Comparison of ENCODE assay signal across 8 cellular contexts in the genomic region with DNA sequence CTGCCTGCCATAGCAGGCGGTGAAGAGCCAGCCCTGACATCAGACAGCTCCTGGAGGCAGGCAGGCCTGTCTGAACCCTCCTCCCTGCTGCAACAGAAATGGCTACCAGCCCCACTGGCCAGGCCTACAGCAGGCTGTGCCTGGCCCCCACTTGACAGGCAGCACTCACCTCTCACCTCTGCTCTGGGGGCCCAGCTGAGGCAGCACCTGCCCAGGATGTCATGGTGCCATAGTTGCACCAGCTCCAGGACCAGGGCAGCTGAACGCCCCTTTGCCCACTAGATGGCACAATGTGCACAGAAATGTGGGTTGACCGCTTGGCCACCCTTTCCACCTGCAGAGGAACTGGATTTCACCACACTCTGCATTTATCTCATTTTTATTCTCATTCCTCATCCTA. TPM values are rescaled to one million over a fixed set of nuclear protein-coding genes. Genes with fewer than 3 reads are reported as not detected.
DNase-seq lines count a peak whose midpoint lies in the region; TF ChIP-seq lines count a peak whose summit lies in the region.

No MANE protein-coding gene starts in this region.

- H3K4me1 ChIP-seq in tibial artery: no peaks in the 10 kb centered on the region

- DNase-seq in SHP77 (lab: John Stamatoyannopoulos, UW) (peak; percentile 63 to 71), SHP77 treated with DMSO at 0.1 percent for 48 hours (lab: John Stamatoyannopoulos, UW) (no peak), KBM-7 (peak; percentile 77), RPMI8226 (peak; percentile 93), fibroblast of the conjunctiva (ENCODE audit: low read depth) (peak; percentile 56), osteocyte (ENCODE audit: extremely low spot score, unreplicated experiment) (no peak), tibial artery (peak; percentile 74 to 80)
- peak; percentile 47 to 60 for DNase-seq in activated T-helper 1 cell treated with anti-CD3 and anti-CD28 coated beads, Interleukin-2, amount 50 U/mL, for 16 hours (ENCODE audit: low read depth in 1 of 2, low spot score in 1 of 2)

- no peaks in the 10 kb centered on the region for H3K9me3 ChIP-seq in tibial artery

- H3K36me3 ChIP-seq in tibial artery: peaks cover 0 to 29% (median 0%) of the 10 kb centered on the region in 3 donors

- H3K9me3 Mint-ChIP-seq in osteocyte (ENCODE audit: unreplicated experiment): no peaks in the 10 kb centered on the region

- H3K4me3 Mint-ChIP-seq in osteocyte (ENCODE audit: unreplicated experiment): no peak overlapping the region

- peak; percentile 89 for TF ChIP-seq CTCF in osteocyte (IDR thresholded peaks at IDR 0.05)
- TF ChIP-seq CTCF in tibial artery (IDR thresholded peaks at IDR 0.05): peak; percentile 81

- peaks cover 5% of the 10 kb centered on the region for H3K36me3 Mint-ChIP-seq in osteocyte (ENCODE audit: unreplicated experiment)

- H3K27ac Mint-ChIP-seq in osteocyte (ENCODE audit: unreplicated experiment): no peak overlapping the region

- intact Hi-C loops in tibial artery (cut with DNase I; ENCODE audit: low total_unique reads): loop anchor here (2.0 to 10.0 kb wide), 2 partner anchors 56 to 168 kb away; a partner anchor contains a TSS

- H3K27me3 Mint-ChIP-seq in osteocyte (ENCODE audit: unreplicated experiment): no peaks in the 10 kb centered on the region

- H3K27ac ChIP-seq in tibial artery: no peak overlapping the region

- H3K4me3 ChIP-seq in tibial artery: no peak overlapping the region

- in situ Hi-C loops in KBM-7 (cut with MboI; ENCODE audit: low pct_unique_long_range_greater_than_20kb, low sequenced_read_pairs): no loop called here

- H3K4me1 Mint-ChIP-seq in osteocyte (ENCODE audit: unreplicated experiment): no peaks in the 10 kb centered on the region

- no peaks in the 10 kb centered on the region for H3K27me3 ChIP-seq in tibial artery

RNA-seq across cellular contexts. Expression of a gene that starts 30.6 kb away (rescaled TPM):
- 36.5 and 38.9 TPM in 2 replicates for total RNA-seq in osteocyte

RNA-seq across cellular contexts. Expression of a gene that starts 30.7 kb away (rescaled TPM):
- 36.1 and 36.2 TPM in 2 replicates for total RNA-seq in osteocyte

Comparison
In these comparisons a context has a peak if more than half of its experiments do, and no peak if none do; other contexts are left out.
1. DNase-seq: peak in SHP77 (2 of 2), KBM-7 (single experiment), RPMI8226 (single experiment), activated T-helper 1 cell treated with anti-CD3 and anti-CD28 coated beads, Interleukin-2, amount 50 U/mL, for 16 hours (2 of 2), fibroblast of the conjunctiva (single experiment) and tibial artery (2 of 2); none in SHP77 treated with DMSO at 0.1 percent for 48 hours (single experiment) and osteocyte (single experiment).